In genomic region chr1:220785166-220786056, GRCh38 we compare ENCODE assay signal across 14 cellular contexts. TPM values are rescaled to one million over a fixed set of nuclear protein-coding genes. Genes with fewer than 3 reads are reported as not detected.
DNase-seq lines count a peak whose midpoint lies in the region; ATAC-seq and TF ChIP-seq lines count a peak whose summit lies in the region.
"Had no signal": no experiment of that assay in that cellular context is flagged by ENCODE, and none has a peak within 500 bp of the region (broad histone marks: within the 10 kb centered on the region; RNA-seq: fewer than 3 reads in every experiment).

No MANE protein-coding gene starts in this region.

- 87 to 94% (median 91%) methylated on average over 11 of the region's 11 CpGs for WGBS in spleen, 5 donors

- H3K27me3 ChIP-seq in WERI-Rb-1 (ENCODE audit: insufficient read depth, low read depth, severe bottlenecking) (no peaks in the 10 kb centered on the region), gastrocnemius medialis (no peaks in the 10 kb centered on the region), spleen (replicated peaks in 1 of 7) (peaks cover 0 to 36% (median 13%) of the 10 kb centered on the region in 7 donors)

- DNase-seq in WERI-Rb-1 (no peak), left lobe of liver (ENCODE audit: low spot score) (no peak), gastrocnemius medialis (no peak), C1 segment of cervical spinal cord (lab: John Stamatoyannopoulos, UW) (no peak), spleen (no peak), posterior cingulate gyrus (no peak)
- DNase-seq: activated CD4-positive, alpha-beta memory T cell treated with anti-CD3 and anti-CD28 coated beads for 36 hours; activated naive CD4-positive, alpha-beta T cell; Kasumi-1; natural killer cell; SW 1271 had no signal

- no peak for TF ChIP-seq CTCF in WERI-Rb-1 (IDR thresholded peaks at IDR 0.05; ENCODE audit: low read depth, low read length)
- no peak for TF ChIP-seq CTCF in gastrocnemius medialis (IDR thresholded peaks at IDR 0.05 in 4 of 5, conservative IDR thresholded peaks at IDR 0.05 in 1 of 5)
- no peak for TF ChIP-seq CTCF in spleen (IDR thresholded peaks at IDR 0.05 in 8 of 11, conservative IDR thresholded peaks at IDR 0.05 in 3 of 11)

- H3K9ac ChIP-seq in ES-I3 (ENCODE audit: low read depth, low read length): peak overlapping the region; percentile 82; the same call in 1 of the 2 replicates
- H3K9ac ChIP-seq: BLaER1 had no signal

- TF ChIP-seq POLR2A in gastrocnemius medialis (IDR thresholded peaks at IDR 0.05): no peak
- TF ChIP-seq POLR2A in spleen (IDR thresholded peaks at IDR 0.05): no peak

- in situ Hi-C loops in gastrocnemius medialis (cut with MboI; ENCODE audit: low sequenced_read_pairs in 4 of 4): loop anchor here in 2 of 4 donors (25.0 kb wide), 1 partner anchor 498 kb away; no protein-coding TSS in a partner anchor

- H3K36me3 ChIP-seq in ES-I3 (ENCODE audit: insufficient read depth, low read length) (no peaks in the 10 kb centered on the region), WERI-Rb-1 (peaks cover 17% of the 10 kb centered on the region), gastrocnemius medialis (peaks cover 3% of the 10 kb centered on the region in 2 donors), spleen (peaks cover 0 to 18% (median 0%) of the 10 kb centered on the region in 6 donors)
- H3K36me3 ChIP-seq: BLaER1 had no signal

- no peaks in the 10 kb centered on the region for H3K9me3 ChIP-seq in ES-I3 (ENCODE audit: control insufficient read depth, insufficient read depth, low read length)
- no peaks in the 10 kb centered on the region for H3K9me3 ChIP-seq in WERI-Rb-1 (ENCODE audit: severe bottlenecking)
- no peaks in the 10 kb centered on the region for H3K9me3 ChIP-seq in gastrocnemius medialis
- H3K9me3 ChIP-seq in spleen: no peaks in the 10 kb centered on the region

- H3K4me3 ChIP-seq in WERI-Rb-1 (ENCODE audit: low read depth, low read length) (no peak overlapping the region), gastrocnemius medialis (peak overlapping the region in 1 of 4 donors; percentile 63), spleen (no peak overlapping the region)

- intact Hi-C loops in gastrocnemius medialis (cut with DNase I; ENCODE audit: low total_unique reads) (loop anchor here (10.0 kb wide), 1 partner anchor 511 kb away; the partner anchor contains the start of gene RAB3GAP2), spleen (cut with DNase I; ENCODE audit: low total_unique reads) (no loop called here), posterior cingulate gyrus (cut with DNase I) (no loop called here)

- H3K27ac ChIP-seq in WERI-Rb-1 (peak overlapping the region; percentile 89), gastrocnemius medialis (peak overlapping the region in 3 of 4 donors; percentile 56 to 76 (median 62)), spleen (peak overlapping the region in 1 of 8 donors; percentile 89)
- H3K27ac ChIP-seq: BLaER1 had no signal

- ATAC-seq in left lobe of liver: peak; percentile 15
- no peak for ATAC-seq in gastrocnemius medialis
- no peak for ATAC-seq in HG02642 (IDR thresholded peaks at IDR 0.05; ENCODE audit: poor library complexity, unreplicated experiment)

- H3K4me1 ChIP-seq in ES-I3 (ENCODE audit: insufficient read depth, low read length): peaks cover 8% of the 10 kb centered on the region; the same call in 1 of the 2 replicates
- H3K4me1 ChIP-seq in gastrocnemius medialis: peaks cover 6 to 23% of the 10 kb centered on the region in 2 donors
- H3K4me1 ChIP-seq in spleen: peaks cover 8 to 47% (median 19%) of the 10 kb centered on the region in 6 donors

RNA-seq across cellular contexts. Expression of gene MTARC1, which starts 1.3 kb away (rescaled TPM):
- total RNA-seq in left lobe of liver: 77.4 TPM
- total RNA-seq in gastrocnemius medialis: 1 to 10 TPM; 1.2 to 2.9 (median 1.3) TPM
- 10 to 100 TPM in 4 of 7 donors, 1 to 10 TPM in 3; 4.6 to 17.3 (median 10.1) TPM for total RNA-seq in spleen
- 1 to 10 TPM; 3.2 to 6.0 (median 3.4) TPM for polyA plus RNA-seq in spleen
- total RNA-seq: activated CD4-positive, alpha-beta memory T cell treated with anti-CD3 and anti-CD28 coated beads for 36 hours had no signal

RNA-seq across cellular contexts. Expression of gene MTARC2, which starts 37.3 kb away (rescaled TPM):
- 129 TPM for total RNA-seq in left lobe of liver
- 10 to 100 TPM in 1 of 4 donors, 1 to 10 TPM in 3; 5.8 to 12.0 (median 7.3) TPM for total RNA-seq in gastrocnemius medialis
- 10 to 100 TPM; 14.0 to 27.2 (median 16.3) TPM for total RNA-seq in spleen
- polyA plus RNA-seq in spleen: 1 to 10 TPM; 4.8 to 8.3 (median 6.1) TPM
- total RNA-seq: activated CD4-positive, alpha-beta memory T cell treated with anti-CD3 and anti-CD28 coated beads for 36 hours had no signal
